ENCODE assay signal across 10 cellular contexts in the genomic region with DNA sequence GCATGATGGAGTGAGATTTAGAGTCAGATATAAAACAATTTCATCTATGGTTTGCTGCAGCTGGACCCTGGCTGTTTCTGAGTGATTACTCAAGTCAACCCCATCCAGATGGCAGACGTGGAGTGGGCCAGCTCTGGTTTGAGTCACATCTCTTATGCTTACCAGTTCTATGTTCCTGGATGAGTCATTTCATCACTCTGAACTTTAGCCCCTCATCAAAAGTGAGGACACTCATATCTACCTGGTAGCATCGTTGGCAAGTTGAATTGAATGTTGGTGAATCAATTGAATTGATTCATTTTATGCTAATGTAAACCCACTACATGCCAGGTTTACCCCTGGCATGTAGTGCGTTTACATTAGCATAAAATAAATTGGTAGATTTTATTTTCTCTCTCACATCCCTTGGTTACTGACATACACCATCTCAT.
DNase-seq lines count a peak whose midpoint lies in the region; ATAC-seq lines count a peak whose summit lies in the region.
"Had no signal": no experiment of that assay in that cellular context is flagged by ENCODE, and none has a peak within 500 bp of the region (broad histone marks: within the 10 kb centered on the region; RNA-seq: fewer than 3 reads in every experiment).

No MANE protein-coding gene starts in this region.

- peak; percentile 33 for DNase-seq in activated CD4-positive, alpha-beta T cell treated with anti-CD3 and anti-CD28 coated beads for 36 hours
- no peak for DNase-seq in activated CD4-positive, alpha-beta T cell treated with anti-CD3 and anti-CD28 coated beads, Interleukin-2, amount 10 ng/mL, durations not matched to agents 24 days and 14 days
- DNase-seq in dermis blood vessel endothelial cell (peak; percentile 65), NCI-H2227 (lab: John Stamatoyannopoulos, UW; ENCODE audit: unreplicated experiment) (no peak)
- DNase-seq in CD8-positive, alpha-beta memory T cell, result no peak
- DNase-seq in activated CD8-positive, alpha-beta memory T cell treated with anti-CD3 and anti-CD28 coated beads, Interleukin-2, amount 10 ng/mL, durations not matched to agents 7 days and 5 days, result no peak
- DNase-seq: activated naive CD4-positive, alpha-beta T cell treated with Interleukin-2 at 50 U/mL for 16 hours; left colon had no signal

- no peaks in the 10 kb centered on the region for H3K9me3 ChIP-seq in CD8-positive, alpha-beta memory T cell (ENCODE audit: low read length)

- no peak overlapping the region for H3K27ac ChIP-seq in CD8-positive, alpha-beta memory T cell (ENCODE audit: low read depth, low read length)

- no peak overlapping the region for H3K4me3 Mint-ChIP-seq in activated CD4-positive, alpha-beta T cell treated with anti-CD3 and anti-CD28 coated beads for 36 hours
- H3K4me3 Mint-ChIP-seq in activated CD4-positive, alpha-beta T cell treated with anti-CD3 and anti-CD28 coated beads, Interleukin-2, amount 10 ng/mL, durations not matched to agents 24 days and 14 days, result no peak overlapping the region
- H3K4me3 Mint-ChIP-seq in stimulated activated memory B cell treated with anti-CD40 and anti-IgM and Interleukin-4, amounts not matched to agents 10 μg/mL and 1 μg/mL and 100 μg/mL, for 72 hours, result no peak overlapping the region
- H3K4me3 Mint-ChIP-seq in CD8-positive, alpha-beta memory T cell, result no peak overlapping the region
- H3K4me3 Mint-ChIP-seq in activated CD8-positive, alpha-beta memory T cell treated with anti-CD3 and anti-CD28 coated beads, Interleukin-2, amount 10 ng/mL, durations not matched to agents 7 days and 5 days, result no peak overlapping the region

- no peaks in the 10 kb centered on the region for H3K36me3 ChIP-seq in CD8-positive, alpha-beta memory T cell (ENCODE audit: insufficient read depth, low read length)

- H3K27ac Mint-ChIP-seq in activated CD4-positive, alpha-beta T cell treated with anti-CD3 and anti-CD28 coated beads for 36 hours, result no peak overlapping the region
- no peak overlapping the region for H3K27ac Mint-ChIP-seq in activated CD4-positive, alpha-beta T cell treated with anti-CD3 and anti-CD28 coated beads, Interleukin-2, amount 10 ng/mL, durations not matched to agents 24 days and 14 days
- H3K27ac Mint-ChIP-seq in stimulated activated memory B cell treated with anti-CD40 and anti-IgM and Interleukin-4, amounts not matched to agents 10 μg/mL and 1 μg/mL and 100 μg/mL, for 72 hours, result no peak overlapping the region
- H3K27ac Mint-ChIP-seq in CD8-positive, alpha-beta memory T cell, result no peak overlapping the region
- no peak overlapping the region for H3K27ac Mint-ChIP-seq in activated CD8-positive, alpha-beta memory T cell treated with anti-CD3 and anti-CD28 coated beads, Interleukin-2, amount 10 ng/mL, durations not matched to agents 7 days and 5 days

- peaks cover 17% of the 10 kb centered on the region for H3K27me3 Mint-ChIP-seq in activated CD4-positive, alpha-beta T cell treated with anti-CD3 and anti-CD28 coated beads for 36 hours
- peaks cover under 1% of the 10 kb centered on the region for H3K27me3 Mint-ChIP-seq in activated CD4-positive, alpha-beta T cell treated with anti-CD3 and anti-CD28 coated beads, Interleukin-2, amount 10 ng/mL, durations not matched to agents 24 days and 14 days
- H3K27me3 Mint-ChIP-seq in stimulated activated memory B cell treated with anti-CD40 and anti-IgM and Interleukin-4, amounts not matched to agents 10 μg/mL and 1 μg/mL and 100 μg/mL, for 72 hours, result peaks cover 27% of the 10 kb centered on the region
- peaks cover 10 to 17% of the 10 kb centered on the region in 2 donors for H3K27me3 Mint-ChIP-seq in CD8-positive, alpha-beta memory T cell
- H3K27me3 Mint-ChIP-seq in activated CD8-positive, alpha-beta memory T cell treated with anti-CD3 and anti-CD28 coated beads, Interleukin-2, amount 10 ng/mL, durations not matched to agents 7 days and 5 days, result no peaks in the 10 kb centered on the region

- no peaks in the 10 kb centered on the region for H3K36me3 Mint-ChIP-seq in activated CD4-positive, alpha-beta T cell treated with anti-CD3 and anti-CD28 coated beads for 36 hours (ENCODE audit: low read depth)
- H3K36me3 Mint-ChIP-seq in activated CD4-positive, alpha-beta T cell treated with anti-CD3 and anti-CD28 coated beads, Interleukin-2, amount 10 ng/mL, durations not matched to agents 24 days and 14 days (ENCODE audit: low read depth), result no peaks in the 10 kb centered on the region
- H3K36me3 Mint-ChIP-seq in stimulated activated memory B cell treated with anti-CD40 and anti-IgM and Interleukin-4, amounts not matched to agents 10 μg/mL and 1 μg/mL and 100 μg/mL, for 72 hours, result no peaks in the 10 kb centered on the region
- peaks cover 0 to 2% (median 0%) of the 10 kb centered on the region in 3 donors for H3K36me3 Mint-ChIP-seq in CD8-positive, alpha-beta memory T cell
- H3K36me3 Mint-ChIP-seq in activated CD8-positive, alpha-beta memory T cell treated with anti-CD3 and anti-CD28 coated beads, Interleukin-2, amount 10 ng/mL, durations not matched to agents 7 days and 5 days, result no peaks in the 10 kb centered on the region

- peaks cover 2% of the 10 kb centered on the region for H3K9me3 Mint-ChIP-seq in activated CD4-positive, alpha-beta T cell treated with anti-CD3 and anti-CD28 coated beads for 36 hours (ENCODE audit: low read depth)
- peaks cover 3% of the 10 kb centered on the region for H3K9me3 Mint-ChIP-seq in activated CD4-positive, alpha-beta T cell treated with anti-CD3 and anti-CD28 coated beads, Interleukin-2, amount 10 ng/mL, durations not matched to agents 24 days and 14 days
- peaks cover 6% of the 10 kb centered on the region for H3K9me3 Mint-ChIP-seq in stimulated activated memory B cell treated with anti-CD40 and anti-IgM and Interleukin-4, amounts not matched to agents 10 μg/mL and 1 μg/mL and 100 μg/mL, for 72 hours
- peaks cover 0 to 4% (median 0%) of the 10 kb centered on the region in 5 donors for H3K9me3 Mint-ChIP-seq in CD8-positive, alpha-beta memory T cell
- H3K9me3 Mint-ChIP-seq in activated CD8-positive, alpha-beta memory T cell treated with anti-CD3 and anti-CD28 coated beads, Interleukin-2, amount 10 ng/mL, durations not matched to agents 7 days and 5 days (ENCODE audit: low read depth), result no peaks in the 10 kb centered on the region

- CTCF ChIA-PET in activated CD4-positive, alpha-beta T cell treated with anti-CD3 and anti-CD28 coated beads for 36 hours (lab: Charles Lee), result interaction anchor here (0.7 to 1.3 kb wide), 3 partner anchors 10 to 594 kb away, joined by 3 to 8 read pairs (median 3); no protein-coding TSS in a partner anchor
- CTCF ChIA-PET in CD8-positive, alpha-beta memory T cell (lab: Charles Lee), result no interaction called here
- CTCF ChIA-PET in activated CD8-positive, alpha-beta memory T cell treated with anti-CD3 and anti-CD28 coated beads, Interleukin-2, amount 10 ng/mL, durations not matched to agents 7 days and 5 days (lab: Charles Lee), result no interaction called here

- intact Hi-C loops in activated CD4-positive, alpha-beta T cell treated with anti-CD3 and anti-CD28 coated beads for 36 hours (cut with DNase I, micrococcal nuclease), result no loop called here
- intact Hi-C loops in activated CD4-positive, alpha-beta T cell treated with anti-CD3 and anti-CD28 coated beads, Interleukin-2, amount 10 ng/mL, durations not matched to agents 24 days and 14 days (cut with micrococcal nuclease), result no loop called here

- peak; percentile 70 for ATAC-seq in activated CD4-positive, alpha-beta T cell treated with anti-CD3 and anti-CD28 coated beads for 36 hours
- ATAC-seq in HG03520 (IDR thresholded peaks at IDR 0.05; ENCODE audit: unreplicated experiment), result peak; percentile 92
- ATAC-seq in stimulated activated memory B cell treated with anti-CD40 and anti-IgM and Interleukin-4, amounts not matched to agents 10 μg/mL and 1 μg/mL and 100 μg/mL, for 72 hours, result peak; percentile 14
- no peak for ATAC-seq in activated CD8-positive, alpha-beta memory T cell treated with anti-CD3 and anti-CD28 coated beads, Interleukin-2, amount 10 ng/mL, durations not matched to agents 7 days and 5 days
- ATAC-seq: left colon had no signal

- no peaks in the 10 kb centered on the region for H3K27me3 ChIP-seq in CD8-positive, alpha-beta memory T cell (ENCODE audit: insufficient read depth, low read length, poor library complexity, severe bottlenecking)

- H3K4me1 Mint-ChIP-seq in activated CD4-positive, alpha-beta T cell treated with anti-CD3 and anti-CD28 coated beads for 36 hours, result peaks cover 13% of the 10 kb centered on the region
- H3K4me1 Mint-ChIP-seq in activated CD4-positive, alpha-beta T cell treated with anti-CD3 and anti-CD28 coated beads, Interleukin-2, amount 10 ng/mL, durations not matched to agents 24 days and 14 days, result peaks cover 3% of the 10 kb centered on the region
- H3K4me1 Mint-ChIP-seq in stimulated activated memory B cell treated with anti-CD40 and anti-IgM and Interleukin-4, amounts not matched to agents 10 μg/mL and 1 μg/mL and 100 μg/mL, for 72 hours, result peaks cover 3% of the 10 kb centered on the region
- H3K4me1 Mint-ChIP-seq in CD8-positive, alpha-beta memory T cell, result peaks cover 2 to 4% (median 2%) of the 10 kb centered on the region in 3 donors
- H3K4me1 Mint-ChIP-seq in activated CD8-positive, alpha-beta memory T cell treated with anti-CD3 and anti-CD28 coated beads, Interleukin-2, amount 10 ng/mL, durations not matched to agents 7 days and 5 days, result no peaks in the 10 kb centered on the region

- no peaks in the 10 kb centered on the region for H3K4me1 ChIP-seq in CD8-positive, alpha-beta memory T cell (ENCODE audit: insufficient read depth, low read length)

- POLR2A ChIA-PET in activated CD4-positive, alpha-beta T cell treated with anti-CD3 and anti-CD28 coated beads for 36 hours (lab: Charles Lee), result no interaction called here
- POLR2A ChIA-PET in CD8-positive, alpha-beta memory T cell (lab: Charles Lee), result no interaction called here

- H3K4me3 ChIP-seq in CD8-positive, alpha-beta memory T cell (ENCODE audit: low read length), result no peak overlapping the region

Comparison
In these comparisons a context has a peak if more than half of its experiments do, and no peak if none do; other contexts are left out.
1. DNase-seq: peak in activated CD4-positive, alpha-beta T cell treated with anti-CD3 and anti-CD28 coated beads for 36 hours (single experiment) and dermis blood vessel endothelial cell (single experiment); none in activated CD4-positive, alpha-beta T cell treated with anti-CD3 and anti-CD28 coated beads, Interleukin-2, amount 10 ng/mL, durations not matched to agents 24 days and 14 days (single experiment), CD8-positive, alpha-beta memory T cell (0 of 5), NCI-H2227 (single experiment) and activated CD8-positive, alpha-beta memory T cell treated with anti-CD3 and anti-CD28 coated beads, Interleukin-2, amount 10 ng/mL, durations not matched to agents 7 days and 5 days (single experiment).